Comparison of ENCODE assay signal across 1 cellular context in genomic region chr20:59938221-59938620, GRCh38.
TF ChIP-seq lines count a peak whose summit lies in the region.

No MANE protein-coding gene starts in this region.

TF ChIP-seq in HepG2, 621 proteins besides CTCF, POLR2A, EP300 and RAD21:
- TF ChIP-seq RXRA (CRISPR knock-in tag; IDR thresholded peaks at IDR 0.05) (no peak), RBFOX2 (IDR thresholded peaks at IDR 0.05; ENCODE audit: low read depth, low read length) (0 out of 2 replicates have a peak, but pooled peaks have one; percentile 3)
TF ChIP-seq in HepG2: peak in this region for 1.
